In genomic region chr5:2093859-2094615, GRCh38 we compare ENCODE assay signal across 14 cellular contexts.
DNase-seq lines count a peak whose midpoint lies in the region; ATAC-seq and TF ChIP-seq lines count a peak whose summit lies in the region.
"Had no signal": no experiment of that assay in that cellular context is flagged by ENCODE, and none has a peak within 500 bp of the region (broad histone marks: within the 10 kb centered on the region; RNA-seq: fewer than 3 reads in every experiment).

No MANE protein-coding gene starts in this region.

- H3K27me3 ChIP-seq in spleen (replicated peaks in 1 of 7): peaks cover 0 to 7% (median 0%) of the 10 kb centered on the region in 7 donors

- TF ChIP-seq POLR2A in spleen (IDR thresholded peaks at IDR 0.05): no peak

- no peaks in the 10 kb centered on the region for H3K36me3 ChIP-seq in spleen

- WGBS in spleen, 5 donors: 89 to 93% (median 92%) methylated on average over 17 to 24 of the region's 24 CpGs

- TF ChIP-seq CTCF in astrocyte of the spinal cord (IDR thresholded peaks at IDR 0.05; ENCODE audit: low read depth, low read length) (no peak), spleen (IDR thresholded peaks at IDR 0.05 in 8 of 11, conservative IDR thresholded peaks at IDR 0.05 in 3 of 11) (no peak)

- DNase-seq in GM04503 (ENCODE audit: low read depth) (peak; percentile 11), astrocyte of the spinal cord (ENCODE audit: low read depth, low spot score) (peak; percentile 70), glomerular endothelial cell (ENCODE audit: extremely low read depth, low read depth, low spot score) (peak; percentile 54), pulmonary artery endothelial cell (ENCODE audit: low read depth, low spot score) (peak; percentile 81), spleen (no peak), cerebellum (ENCODE audit: low spot score) (no peak)
- DNase-seq: activated B cell treated with CpG ODN at 0.5 μM for 24 hours; activated effector memory CD4-positive, alpha-beta T cell treated with Interleukin-2 at 50 U/mL for 16 hours; left colon; NCI-H2171 treated with DMSO at 0.1 percent for 48 hours; stimulated activated naive CD8-positive, alpha-beta T cell treated with anti-CD3 and anti-CD28 coated beads, Interleukin-15, Interleukin-2, amounts not matched to agents 100 U/mL and 50 U/mL, for 24 hours had no signal

- in situ Hi-C loops in astrocyte of the spinal cord (cut with HindIII; ENCODE audit: low sequenced_read_pairs): no loop called here

- H3K4me3 ChIP-seq in astrocyte of the spinal cord (ENCODE audit: low read depth, low read length) (no peak overlapping the region), spleen (no peak overlapping the region)

- no peak overlapping the region for H3K27ac ChIP-seq in spleen
- H3K27ac ChIP-seq: C4-2B had no signal

- no peak for ATAC-seq in GM19351 (IDR thresholded peaks at IDR 0.05; ENCODE audit: unreplicated experiment)
- ATAC-seq in HG03571 (IDR thresholded peaks at IDR 0.05; ENCODE audit: unreplicated experiment): no peak
- ATAC-seq: left colon; stimulated activated naive CD8-positive, alpha-beta T cell treated with anti-CD3 and anti-CD28 coated beads, Interleukin-15, Interleukin-2, amounts not matched to agents 100 U/mL and 50 U/mL, for 24 hours had no signal

- no peaks in the 10 kb centered on the region for H3K4me1 ChIP-seq in spleen

- peaks cover 0 to 5% (median 0%) of the 10 kb centered on the region in 8 donors for H3K9me3 ChIP-seq in spleen

- intact Hi-C loops in spleen (cut with DNase I; ENCODE audit: low total_unique reads): no loop called here

Comparison
In these comparisons a context has a peak if more than half of its experiments do, and no peak if none do; other contexts are left out.
1. DNase-seq: peak in GM04503 (single experiment), astrocyte of the spinal cord (single experiment), glomerular endothelial cell (single experiment) and pulmonary artery endothelial cell (single experiment); none in spleen (single experiment) and cerebellum (single experiment).